8 cellular contexts compared by ENCODE assay signal in genomic region chr14:105414456-105415371, GRCh38. TPM values are rescaled to one million over a fixed set of nuclear protein-coding genes. Genes with fewer than 3 reads are reported as not detected.
DNase-seq lines count a peak whose midpoint lies in the region; TF ChIP-seq lines count a peak whose summit lies in the region.

No MANE protein-coding gene starts in this region.

- peak overlapping the region; percentile 46 for H3K27ac ChIP-seq in suprapubic skin

- H3K4me1 ChIP-seq in suprapubic skin = peaks cover 32% of the 10 kb centered on the region

- DNase-seq in NCI-H1436 (lab: John Stamatoyannopoulos, UW) (peak; percentile 57), NCI-H1436 treated with DMSO at 0.1 percent for 48 hours (lab: John Stamatoyannopoulos, UW) (no peak), HK-2 (ENCODE audit: unreplicated experiment) (peak; percentile 73), RKO (ENCODE audit: low spot score) (peak; percentile 79), glutamatergic neuron (peak; percentile 86), nucleus accumbens (lab: John Stamatoyannopoulos, UW) (peak in 48 of 56 donors; percentile 18 to 86 (median 69)), suprapubic skin (ENCODE audit: low spot score in 2 of 2) (peak in 1 of 2 donors; percentile 85)
- DNase-seq in activated naive CD4-positive, alpha-beta T cell treated with anti-CD3 and anti-CD28 coated beads, Interleukin-2, amount 10 ng/mL, durations not matched to agents 7 days and 5 days = peak; percentile 75

- TF ChIP-seq CTCF in glutamatergic neuron (IDR thresholded peaks at IDR 0.05; ENCODE audit: partially characterized antibody, unreplicated experiment) (peak; percentile 78), suprapubic skin (IDR thresholded peaks at IDR 0.05) (peak; percentile 58 to 95)

- no peaks in the 10 kb centered on the region for H3K9me3 ChIP-seq in suprapubic skin

- no peak for TF ChIP-seq POLR2A in suprapubic skin (IDR thresholded peaks at IDR 0.05)

- peak overlapping the region; percentile 68 for H3K4me3 Mint-ChIP-seq in activated naive CD4-positive, alpha-beta T cell treated with anti-CD3 and anti-CD28 coated beads, Interleukin-2, amount 10 ng/mL, durations not matched to agents 7 days and 5 days
- peak overlapping the region; percentile 84 for H3K4me3 Mint-ChIP-seq in glutamatergic neuron (ENCODE audit: unreplicated experiment)

- H3K9me3 Mint-ChIP-seq in activated naive CD4-positive, alpha-beta T cell treated with anti-CD3 and anti-CD28 coated beads, Interleukin-2, amount 10 ng/mL, durations not matched to agents 7 days and 5 days = no peaks in the 10 kb centered on the region
- peaks cover 13% of the 10 kb centered on the region for H3K9me3 Mint-ChIP-seq in glutamatergic neuron (ENCODE audit: unreplicated experiment)

- 20% methylated on average over 57 of the region's 79 CpGs for WGBS in suprapubic skin

- peaks cover 26% of the 10 kb centered on the region for H3K4me1 Mint-ChIP-seq in activated naive CD4-positive, alpha-beta T cell treated with anti-CD3 and anti-CD28 coated beads, Interleukin-2, amount 10 ng/mL, durations not matched to agents 7 days and 5 days
- H3K4me1 Mint-ChIP-seq in glutamatergic neuron (ENCODE audit: low read depth, unreplicated experiment) = peaks cover 15% of the 10 kb centered on the region

- TF ChIP-seq EP300 in suprapubic skin (IDR thresholded peaks at IDR 0.05) = no peak

- H3K36me3 Mint-ChIP-seq in activated naive CD4-positive, alpha-beta T cell treated with anti-CD3 and anti-CD28 coated beads, Interleukin-2, amount 10 ng/mL, durations not matched to agents 7 days and 5 days = no peaks in the 10 kb centered on the region
- H3K36me3 Mint-ChIP-seq in glutamatergic neuron (ENCODE audit: unreplicated experiment) = no peaks in the 10 kb centered on the region

- H3K4me3 ChIP-seq in suprapubic skin = peak overlapping the region; percentile 62

- H3K27me3 Mint-ChIP-seq in activated naive CD4-positive, alpha-beta T cell treated with anti-CD3 and anti-CD28 coated beads, Interleukin-2, amount 10 ng/mL, durations not matched to agents 7 days and 5 days = peaks cover 66% of the 10 kb centered on the region
- peaks cover 16% of the 10 kb centered on the region for H3K27me3 Mint-ChIP-seq in glutamatergic neuron (ENCODE audit: unreplicated experiment)

- CTCF ChIA-PET in activated naive CD4-positive, alpha-beta T cell treated with anti-CD3 and anti-CD28 coated beads, Interleukin-2, amount 10 ng/mL, durations not matched to agents 7 days and 5 days (lab: Charles Lee) = interaction anchor here (1.1 kb wide), 1 partner anchor 11 kb away, joined by 3 read pairs; no protein-coding TSS in a partner anchor

- H3K27me3 ChIP-seq in suprapubic skin = peaks cover 15% of the 10 kb centered on the region

- H3K36me3 ChIP-seq in suprapubic skin = no peaks in the 10 kb centered on the region

- no peak overlapping the region for H3K27ac Mint-ChIP-seq in activated naive CD4-positive, alpha-beta T cell treated with anti-CD3 and anti-CD28 coated beads, Interleukin-2, amount 10 ng/mL, durations not matched to agents 7 days and 5 days
- H3K27ac Mint-ChIP-seq in glutamatergic neuron (ENCODE audit: unreplicated experiment) = peak overlapping the region; percentile 80

RNA-seq across cellular contexts. Expression of gene MTA1, which starts 4.9 kb away (rescaled TPM):
- 261 TPM for total RNA-seq in glutamatergic neuron (ENCODE audit: unreplicated experiment)
- total RNA-seq in suprapubic skin = 100 to 1,000 TPM in 1 of 4 donors, 10 to 100 TPM in 3; 38.1 to 107 (median 59.5) TPM

RNA-seq across cellular contexts. Expression of gene TEX22, which starts 16.4 kb away (rescaled TPM):
- 2.7 TPM for total RNA-seq in glutamatergic neuron (ENCODE audit: unreplicated experiment)
- under 1 TPM in 1 of 4 donors, not detected in 3; 0.80 TPM for total RNA-seq in suprapubic skin

RNA-seq across cellular contexts. Expression of gene CRIP2, which starts 59.9 kb away (rescaled TPM):
- total RNA-seq in glutamatergic neuron (ENCODE audit: unreplicated experiment) (78.5 TPM), suprapubic skin (100 to 1,000 TPM in 2 of 4 donors, 10 to 100 TPM in 2; 70.7 to 140 (median 104) TPM)
